Comparison of ENCODE assay signal across 11 cellular contexts in the genomic region with DNA sequence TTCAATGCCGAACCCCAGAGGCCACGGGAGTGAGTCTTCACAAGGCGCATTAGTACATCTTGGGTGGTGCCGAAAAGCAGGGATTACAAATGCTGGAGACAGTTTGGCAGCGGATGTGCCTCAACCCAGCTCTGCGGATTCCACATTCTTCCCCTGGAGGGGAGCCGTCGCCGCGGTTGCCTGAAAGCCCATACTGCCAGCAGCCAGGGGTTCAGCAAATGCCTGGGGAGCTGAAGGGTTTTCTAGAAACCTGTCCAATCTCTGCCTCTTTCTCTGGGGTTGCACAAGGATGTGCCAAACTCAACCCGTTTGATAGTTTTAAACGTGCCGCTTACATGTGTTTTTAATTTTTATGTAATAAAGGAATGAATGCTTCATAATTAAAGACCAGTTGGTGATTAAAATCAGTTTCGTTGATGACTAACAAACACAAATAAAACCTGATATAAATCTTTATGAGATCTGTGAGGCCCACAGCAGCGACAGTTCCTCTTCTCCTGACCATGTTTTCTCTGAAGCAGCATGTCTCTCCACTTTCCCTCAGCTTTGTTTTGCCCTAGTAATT.
DNase-seq lines count a peak whose midpoint lies in the region; ATAC-seq, FAIRE-seq and TF ChIP-seq lines count a peak whose summit lies in the region.
"Had no signal": no experiment of that assay in that cellular context is flagged by ENCODE, and none has a peak within 500 bp of the region (broad histone marks: within the 10 kb centered on the region; RNA-seq: fewer than 3 reads in every experiment).

No MANE protein-coding gene starts in this region.

- H3K36me3 ChIP-seq in kidney (ENCODE audit: control insufficient read depth in 1 of 2, insufficient read depth in 2 of 2, low read length in 2 of 2) = no peaks in the 10 kb centered on the region
- no peaks in the 10 kb centered on the region for H3K36me3 ChIP-seq in upper lobe of right lung
- H3K36me3 ChIP-seq: esophagus muscularis mucosa had no signal

- H3K4me3 ChIP-seq in kidney (ENCODE audit: low read length in 2 of 2) (peak overlapping the region; percentile 39 to 40), upper lobe of right lung (no peak overlapping the region)

- TF ChIP-seq CTCF in kidney (IDR thresholded peaks at IDR 0.05; ENCODE audit: borderline replicate concordance, extremely low read depth, insufficient read depth) (no peak), upper lobe of right lung (IDR thresholded peaks at IDR 0.05) (no peak)

- no peak overlapping the region for H3K9ac ChIP-seq in kidney (ENCODE audit: low read length in 2 of 2)

- H3K9me3 ChIP-seq in kidney (ENCODE audit: control insufficient read depth in 1 of 2, low read length in 2 of 2) (no peaks in the 10 kb centered on the region), upper lobe of right lung (no peaks in the 10 kb centered on the region)
- H3K9me3 ChIP-seq: esophagus muscularis mucosa had no signal

- ATAC-seq in upper lobe of right lung = peak; percentile 37
- no peak for ATAC-seq in HG02588 (IDR thresholded peaks at IDR 0.05; ENCODE audit: unreplicated experiment)

- DNase-seq in DMS 273 (lab: John Stamatoyannopoulos, UW; ENCODE audit: unreplicated experiment) = peak; percentile 48
- DNase-seq in DMS 273 treated with DMSO at 0.1 percent for 48 hours (lab: John Stamatoyannopoulos, UW) = no peak
- DNase-seq in cerebellum (ENCODE audit: low spot score) = peak; percentile 13
- peak; percentile 79 for DNase-seq in kidney
- DNase-seq in upper lobe of right lung = no peak
- no peak for DNase-seq in GM19238 (ENCODE audit: insufficient read length, low spot score)
- DNase-seq in DMS114 treated with DMSO at 0.1 percent for 48 hours (lab: John Stamatoyannopoulos, UW; ENCODE audit: unreplicated experiment) = no peak
- DNase-seq: activated CD8-positive, alpha-beta memory T cell treated with anti-CD3 and anti-CD28 coated beads for 24 hours had no signal

- FAIRE-seq in kidney (lab: Jason Lieb, UNC) = no peak
- FAIRE-seq: A204.1 had no signal

- intact Hi-C loops in kidney (cut with DNase I) (no loop called here), upper lobe of right lung (cut with DNase I) (no loop called here)

- H3K4me1 ChIP-seq in kidney (ENCODE audit: control insufficient read depth in 1 of 2, insufficient read depth in 1 of 2, low read depth in 1 of 2, low read length in 2 of 2) (peaks cover 0 to 2% of the 10 kb centered on the region in 2 donors), upper lobe of right lung (no peaks in the 10 kb centered on the region)

- no peak overlapping the region for H3K27ac ChIP-seq in kidney (ENCODE audit: low read depth in 2 of 2, low read length in 2 of 2)
- peak overlapping the region; percentile 1 for H3K27ac ChIP-seq in upper lobe of right lung
- H3K27ac ChIP-seq: esophagus muscularis mucosa had no signal

- no peaks in the 10 kb centered on the region for H3K27me3 ChIP-seq in upper lobe of right lung
- H3K27me3 ChIP-seq: esophagus muscularis mucosa had no signal

Comparison
In these comparisons a context has a peak if more than half of its experiments do, and no peak if none do; other contexts are left out.
1. DNase-seq: peak in DMS 273 (single experiment), cerebellum (single experiment) and kidney (single experiment); none in DMS 273 treated with DMSO at 0.1 percent for 48 hours (single experiment), upper lobe of right lung (single experiment), GM19238 (single experiment) and DMS114 treated with DMSO at 0.1 percent for 48 hours (single experiment).